ENCODE assay signal across 12 cellular contexts in the genomic region with DNA sequence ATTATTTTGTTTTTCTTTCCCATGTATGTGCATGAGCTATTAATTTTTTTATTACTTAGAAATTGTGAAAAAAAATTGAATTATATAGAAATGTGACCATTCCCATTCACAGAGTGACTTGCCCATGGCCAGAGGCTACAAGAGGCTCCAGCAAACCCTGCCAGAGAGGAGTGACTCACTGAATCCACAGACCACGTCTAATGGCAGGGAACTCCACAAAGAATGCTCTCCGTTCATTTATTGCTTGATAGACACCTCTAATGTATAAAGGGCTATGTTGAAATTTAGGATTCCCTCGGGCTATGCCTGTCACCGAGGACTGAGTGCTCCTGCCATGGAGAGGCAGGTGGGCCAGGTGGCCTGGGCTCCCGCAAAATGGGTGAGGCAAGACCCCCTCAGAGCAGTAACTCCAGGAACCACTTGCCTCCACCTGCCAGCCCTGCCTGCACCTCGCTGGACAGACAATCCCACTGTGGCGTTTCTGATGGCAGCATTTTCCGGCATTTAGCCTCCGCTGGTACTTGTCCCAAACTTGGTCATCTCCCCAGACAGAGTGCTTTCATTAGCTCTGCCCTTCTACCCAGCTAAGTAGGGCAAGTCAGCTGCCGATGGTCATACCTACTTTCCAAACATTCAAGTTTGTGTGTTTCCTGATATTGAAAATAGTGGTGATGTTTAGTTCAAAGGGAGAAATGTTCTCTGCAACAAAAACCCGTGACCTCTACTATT.
DNase-seq lines count a peak whose midpoint lies in the region; ATAC-seq and TF ChIP-seq lines count a peak whose summit lies in the region.
"Had no signal": no experiment of that assay in that cellular context is flagged by ENCODE, and none has a peak within 500 bp of the region (broad histone marks: within the 10 kb centered on the region; RNA-seq: fewer than 3 reads in every experiment).

No MANE protein-coding gene starts in this region.

- H3K4me3 ChIP-seq in BJ (ENCODE audit: low read depth, low read length) (no peak overlapping the region), IMR-90 (ENCODE audit: insufficient read depth, low read depth, low read length) (no peak overlapping the region), adipocyte (ENCODE audit: low read length) (no peak overlapping the region), Caco-2 (ENCODE audit: low read depth, low read length) (no peak overlapping the region)
- H3K4me3 ChIP-seq: GM23338 had no signal

- no peak overlapping the region for H2BK15ac ChIP-seq in IMR-90 (ENCODE audit: low read depth, low read length)

- TF ChIP-seq CTCF in BJ (IDR thresholded peaks at IDR 0.05; ENCODE audit: insufficient read depth, low read depth, low read length) = no peak
- TF ChIP-seq CTCF in IMR-90 (conservative IDR thresholded peaks at IDR 0.05; ENCODE audit: low read depth, low read length) = no peak
- no peak for TF ChIP-seq CTCF in Caco-2 (IDR thresholded peaks at IDR 0.05; ENCODE audit: insufficient read depth in 1 of 2, low read depth in 1 of 2, low read length in 1 of 2, severe bottlenecking in 1 of 2, unreplicated experiment in 1 of 2)

- H2BK20ac ChIP-seq in IMR-90 (ENCODE audit: low read depth, low read length) = no peak overlapping the region

- no peak overlapping the region for H3K56ac ChIP-seq in IMR-90 (ENCODE audit: extremely low read depth, insufficient read depth, low read length)

- no peak for TF ChIP-seq POLR2A in IMR-90 (IDR thresholded peaks at IDR 0.05; ENCODE audit: low read depth, low read length)

- TF ChIP-seq RAD21 in IMR-90 (IDR thresholded peaks at IDR 0.05; ENCODE audit: low read length) = no peak

- H3K36me3 Mint-ChIP-seq in Caco-2 (ENCODE audit: insufficient read depth, unreplicated experiment) = no peaks in the 10 kb centered on the region

- H3K27ac Mint-ChIP-seq in Caco-2 (ENCODE audit: unreplicated experiment) = no peak overlapping the region
- H3K27ac Mint-ChIP-seq: GM23338 had no signal

- CTCF ChIA-PET in BJ (lab: Yijun Ruan, JAX) (interaction anchor here (0.7 to 0.9 kb wide), 2 partner anchors 11 to 35 kb away, joined by 3 to 4 read pairs; no protein-coding TSS in a partner anchor), IMR-90 (lab: Yijun Ruan, JAX) (no interaction called here), Caco-2 (lab: Charles Lee) (no interaction called here)

- WGBS in IMR-90 (ENCODE audit: extremely low coverage in 2 of 2, insufficient read length in 1 of 2), 2 experiments = 95% methylated on average over 5 of the region's 11 CpGs; no CpG with 5 or more reads in 1 of the 2 experiments

- no peak overlapping the region for H2AFZ ChIP-seq in IMR-90 (replicated peaks; ENCODE audit: low read length, poor library complexity)
- H2AFZ ChIP-seq: GM23338 had no signal

- no peak overlapping the region for H3K27ac ChIP-seq in IMR-90 (ENCODE audit: insufficient read depth, low read length)

- intact Hi-C loops in IMR-90 (cut with micrococcal nuclease) (no loop called here), Caco-2 (cut with micrococcal nuclease; ENCODE audit: unreplicated experiment) (no loop called here)

- no peak overlapping the region for H2AK9ac ChIP-seq in IMR-90 (replicated peaks; ENCODE audit: low read depth, low read length, poor library complexity)

- ATAC-seq in IMR-90 (ENCODE audit: low read depth) (peak; percentile 69), GM21528 (IDR thresholded peaks at IDR 0.05; ENCODE audit: low FRiP score, unreplicated experiment) (no peak)
- ATAC-seq: GM23338 had no signal

- H3K4me1 ChIP-seq in IMR-90 (ENCODE audit: control insufficient read depth, insufficient read depth, low read length) = peaks cover 8% of the 10 kb centered on the region
- H3K4me1 ChIP-seq in adipocyte (ENCODE audit: control insufficient read depth, insufficient read depth, low read length) = peaks cover 39% of the 10 kb centered on the region
- H3K4me1 ChIP-seq in Caco-2 = no peaks in the 10 kb centered on the region

- H3K9me1 ChIP-seq in IMR-90 (ENCODE audit: insufficient read depth, low read length) = 0 out of 2 replicates have a peak, but pooled peaks cover 6% of the 10 kb centered on the region

- no peaks in the 10 kb centered on the region for H4K20me1 ChIP-seq in IMR-90 (ENCODE audit: insufficient read depth, low read length)

- no peak overlapping the region for H3K14ac ChIP-seq in IMR-90 (replicated peaks; ENCODE audit: low read depth, low read length)

- H3K27me3 Mint-ChIP-seq in Caco-2 (ENCODE audit: insufficient read depth, unreplicated experiment) = peaks cover 12% of the 10 kb centered on the region
- H3K27me3 Mint-ChIP-seq: naive B cell had no signal

- BruUV-seq in IMR-90 (replicated peaks; lab: Mats Ljungman, UMichigan) (no TSS peak), Caco-2 (replicated peaks; lab: Mats Ljungman, UMichigan) (no TSS peak)

- H4K5ac ChIP-seq in IMR-90 (ENCODE audit: low read depth, low read length) = no peak overlapping the region

- H3K4me1 Mint-ChIP-seq in Caco-2 (ENCODE audit: low read depth, unreplicated experiment) = no peaks in the 10 kb centered on the region

- POLR2A ChIA-PET in BJ (lab: Charles Lee) = no interaction called here
- POLR2A ChIA-PET in IMR-90 (lab: Charles Lee; ENCODE audit: unreplicated experiment) = no interaction called here
- POLR2A ChIA-PET in Caco-2 (lab: Charles Lee) = no interaction called here

- no peak overlapping the region for H2BK120ac ChIP-seq in IMR-90 (ENCODE audit: low read depth, low read length)

- H3K4me3 Mint-ChIP-seq in Caco-2 (ENCODE audit: unreplicated experiment) = no peak overlapping the region
- H3K4me3 Mint-ChIP-seq: GM23338 had no signal

- H4K91ac ChIP-seq in IMR-90 (ENCODE audit: insufficient read depth, low read depth, low read length) = no peak overlapping the region

- no peak overlapping the region for H3K4me2 ChIP-seq in IMR-90 (ENCODE audit: low read depth, low read length)
- H3K4me2 ChIP-seq: GM23338 had no signal

- H2BK5ac ChIP-seq in IMR-90 (ENCODE audit: low read depth, low read length, poor library complexity, severe bottlenecking) = no peak overlapping the region

- H3K9me3 Mint-ChIP-seq in Caco-2 (ENCODE audit: unreplicated experiment) = no peaks in the 10 kb centered on the region
- H3K9me3 Mint-ChIP-seq: GM23338, naive B cell had no signal

- H3K79me1 ChIP-seq in IMR-90 (ENCODE audit: low read depth in 1 of 2, low read length in 2 of 2) = peaks cover 0 to 5% of the 10 kb centered on the region in 2 experiments; a peak in 2 of 4 replicates

- no peak overlapping the region; the same call in 1 of the 2 replicates for H2AK5ac ChIP-seq in IMR-90 (ENCODE audit: low read depth, low read length)

- dilution Hi-C loops in IMR-90 (cut with HindIII; ENCODE audit: low sequenced_read_pairs, unreplicated experiment) = no loop called here

- no peaks in the 10 kb centered on the region for H3K27me3 ChIP-seq in BJ (ENCODE audit: control insufficient read depth, insufficient read depth, low read length)
- H3K27me3 ChIP-seq in IMR-90 (ENCODE audit: control insufficient read depth, insufficient read depth, low read length) = no peaks in the 10 kb centered on the region
- no peaks in the 10 kb centered on the region for H3K27me3 ChIP-seq in adipocyte (replicated peaks; ENCODE audit: control insufficient read depth, insufficient read depth, low read length)
- H3K27me3 ChIP-seq in Caco-2 (replicated peaks; ENCODE audit: control insufficient read depth, insufficient read depth, low read length) = no peaks in the 10 kb centered on the region

- H4K8ac ChIP-seq in IMR-90 (ENCODE audit: low read depth in 2 of 2, low read length in 2 of 2) = no peak overlapping the region

- H3K36me3 ChIP-seq in BJ (ENCODE audit: control insufficient read depth, insufficient read depth, low read length) (no peaks in the 10 kb centered on the region), IMR-90 (ENCODE audit: control insufficient read depth, insufficient read depth, low read length) (no peaks in the 10 kb centered on the region), adipocyte (ENCODE audit: control insufficient read depth, insufficient read depth, low read length, severe bottlenecking) (no peaks in the 10 kb centered on the region), Caco-2 (ENCODE audit: control insufficient read depth, insufficient read depth, low read length) (no peaks in the 10 kb centered on the region)

- no peak overlapping the region for H3K23ac ChIP-seq in IMR-90 (ENCODE audit: low read depth, low read length)

- H3K4ac ChIP-seq in IMR-90 (ENCODE audit: low read depth, low read length) = no peak overlapping the region

- in situ Hi-C loops in IMR-90 (cut with MboI; ENCODE audit: low sequenced_read_pairs) = no loop called here

- no peaks in the 10 kb centered on the region for H3K9me3 ChIP-seq in IMR-90 (ENCODE audit: control insufficient read depth, insufficient read depth, low read length)
- no peaks in the 10 kb centered on the region for H3K9me3 ChIP-seq in adipocyte (ENCODE audit: control insufficient read depth, low read length)
- no peaks in the 10 kb centered on the region for H3K9me3 ChIP-seq in Caco-2

- DNase-seq in BJ (ENCODE audit: low read depth) (peak; percentile 73), IMR-90 (peak; percentile 74), adipocyte (ENCODE audit: low read depth) (peak; percentile 80), islet precursor cell (peak; percentile 71), Caco-2 (no peak), NCI-H187 treated with DMSO at 0.1 percent for 48 hours (lab: John Stamatoyannopoulos, UW) (no peak)
- no peak for DNase-seq in NK-92 treated with Interleukin-12 subunit alpha and Interleukin-12 subunit beta, amount 100 ng/mL, for 24 hours (lab: John Stamatoyannopoulos, UW)
- DNase-seq: hypothalamus, T-helper 1 cell had no signal

- no peak overlapping the region for H3K18ac ChIP-seq in IMR-90 (ENCODE audit: low read depth, low read length)

- H3K9ac ChIP-seq in IMR-90 (ENCODE audit: low read depth, low read length) (no peak overlapping the region), adipocyte (ENCODE audit: low read length) (no peak overlapping the region)

TF ChIP-seq in IMR-90, 13 proteins besides CTCF, POLR2A, EP300 and RAD21:
- TF ChIP-seq FOS (IDR thresholded peaks at IDR 0.05; ENCODE audit: low read depth, low read length) (peak; percentile 34; the same call in 1 of the 2 replicates), MAFK (IDR thresholded peaks at IDR 0.05; ENCODE audit: low read depth, low read length) (no peak)

Comparison
In these comparisons a context has a peak if more than half of its experiments do, and no peak if none do; other contexts are left out.
1. DNase-seq: peak in BJ (single experiment), IMR-90 (single experiment), adipocyte (single experiment) and islet precursor cell (single experiment); none in Caco-2 (0 of 2), NK-92 treated with Interleukin-12 subunit alpha and Interleukin-12 subunit beta, amount 100 ng/mL, for 24 hours (single experiment) and NCI-H187 treated with DMSO at 0.1 percent for 48 hours (single experiment).